Comparison of ENCODE assay signal across 8 cellular contexts in the genomic region with DNA sequence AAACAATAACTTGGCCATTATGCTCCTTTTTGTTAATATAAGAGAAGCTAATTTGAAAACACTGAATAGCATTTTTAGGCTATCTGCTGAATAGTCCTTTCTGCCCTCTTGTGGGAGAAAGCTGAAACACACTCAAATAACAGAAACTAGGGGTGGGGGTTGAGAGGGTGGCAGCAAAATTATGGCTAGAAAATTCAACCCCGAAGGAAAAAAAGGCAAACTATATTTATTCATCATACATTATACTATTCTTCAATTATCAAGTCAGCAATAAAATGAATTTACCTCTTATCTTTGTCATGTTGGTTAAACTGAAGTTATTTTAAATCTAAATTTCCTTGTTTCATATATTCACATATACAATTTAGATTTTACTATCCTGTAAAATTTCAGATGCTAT.
DNase-seq lines count a peak whose midpoint lies in the region; ATAC-seq and TF ChIP-seq lines count a peak whose summit lies in the region.

No MANE protein-coding gene starts in this region.

- H3K4me3 ChIP-seq in HAP-1 (no peak overlapping the region), astrocyte of the cerebellum (ENCODE audit: low read depth, low read length) (no peak overlapping the region), kidney epithelial cell (ENCODE audit: low read depth, low read length) (no peak overlapping the region)

- no peaks in the 10 kb centered on the region for H3K9me3 ChIP-seq in HAP-1

- DNase-seq in D341Med (ENCODE audit: low spot score) (peak; percentile 52), HAP-1 (ENCODE audit: low spot score in 2 of 2) (peak; percentile 29 to 44), NCI-H2196 treated with DMSO at 0.1 percent for 48 hours (lab: John Stamatoyannopoulos, UW; ENCODE audit: unreplicated experiment) (peak; percentile 27), astrocyte of the cerebellum (ENCODE audit: low read depth) (peak; percentile 12), kidney epithelial cell (ENCODE audit: low read depth) (no peak), mesenteric fat pad (ENCODE audit: low spot score) (no peak)

- in situ Hi-C loops in HAP-1 (cut with MboI; ENCODE audit: low sequenced_read_pairs) (no loop called here), astrocyte of the cerebellum (cut with HindIII; ENCODE audit: low sequenced_read_pairs) (loop anchor here (5.0 kb wide), 1 partner anchor 87 kb away; no protein-coding TSS in a partner anchor)

- H3K4me1 ChIP-seq in HAP-1 = peaks cover 15% of the 10 kb centered on the region

- TF ChIP-seq CTCF in astrocyte of the cerebellum (IDR thresholded peaks at IDR 0.05; ENCODE audit: low read depth, low read length, missing control alignments) (peak; percentile 80), kidney epithelial cell (IDR thresholded peaks at IDR 0.05; ENCODE audit: insufficient read depth, low read length, poor library complexity, severe bottlenecking) (peak; percentile 80)

- H3K36me3 ChIP-seq in HAP-1 (replicated peaks) (no peaks in the 10 kb centered on the region), kidney epithelial cell (ENCODE audit: control insufficient read depth, insufficient read depth, low read length) (no peaks in the 10 kb centered on the region)

- ATAC-seq in GM19395 (IDR thresholded peaks at IDR 0.05; ENCODE audit: unreplicated experiment) (no peak), GM21825 (IDR thresholded peaks at IDR 0.05; ENCODE audit: unreplicated experiment) (no peak)

- H3K27me3 ChIP-seq in HAP-1 (ENCODE audit: low read depth) = no peaks in the 10 kb centered on the region
- no peaks in the 10 kb centered on the region for H3K27me3 ChIP-seq in kidney epithelial cell (ENCODE audit: control insufficient read depth, insufficient read depth, low read length)

Comparison
In these comparisons a context has a peak if more than half of its experiments do, and no peak if none do; other contexts are left out.
1. DNase-seq: peak in D341Med (single experiment), HAP-1 (2 of 2), NCI-H2196 treated with DMSO at 0.1 percent for 48 hours (single experiment) and astrocyte of the cerebellum (single experiment); none in kidney epithelial cell (single experiment) and mesenteric fat pad (single experiment).